27 cellular contexts compared by ENCODE assay signal in genomic region chr5:6517494-6517893, GRCh38.
DNase-seq lines count a peak whose midpoint lies in the region; FAIRE-seq and TF ChIP-seq lines count a peak whose summit lies in the region.
"Had no signal": no experiment of that assay in that cellular context is flagged by ENCODE, and none has a peak within 500 bp of the region (broad histone marks: within the 10 kb centered on the region; RNA-seq: fewer than 3 reads in every experiment).

No MANE protein-coding gene starts in this region.

- TF ChIP-seq POLR2A in breast epithelium (IDR thresholded peaks at IDR 0.05) (no peak), uterus (IDR thresholded peaks at IDR 0.05) (no peak), Peyer's patch (IDR thresholded peaks at IDR 0.05) (no peak)

- H3K9me3 ChIP-seq in breast epithelium: no peaks in the 10 kb centered on the region
- no peaks in the 10 kb centered on the region for H3K9me3 ChIP-seq in keratinocyte (ENCODE audit: control insufficient read depth, low read depth, low read length)
- no peaks in the 10 kb centered on the region for H3K9me3 ChIP-seq in uterus
- H3K9me3 ChIP-seq in Peyer's patch: no peaks in the 10 kb centered on the region
- H3K9me3 ChIP-seq: SJSA1 had no signal

- dilution Hi-C loops in keratinocyte (cut with MboI; ENCODE audit: extremely low pct_ligation_motif_present, low sequenced_read_pairs): no loop called here

- peak overlapping the region; percentile 18 for H3K4me2 ChIP-seq in keratinocyte (ENCODE audit: control insufficient read depth, extremely low read depth, insufficient read depth, low read depth, low read length)

- no peak for FAIRE-seq in keratinocyte (lab: Jason Lieb, UNC)
- FAIRE-seq: G401.6, GM18507 had no signal

- H2AFZ ChIP-seq in keratinocyte (ENCODE audit: control insufficient read depth, low read length): peak overlapping the region; percentile 34

- H3K4me3 Mint-ChIP-seq in MCF 10A (ENCODE audit: unreplicated experiment): no peak overlapping the region
- no peak overlapping the region for H3K4me3 Mint-ChIP-seq in activated T-helper 1 cell treated with anti-CD3 and anti-CD28 coated beads, Interleukin-12 subunit alpha, Interleukin-12 subunit beta, Interleukin-2, Interleukin-4 antibody, amounts not matched to agents 30 ng/mL and 10 ng/mL and 1 ng/mL, durations not matched to agents 14 hours and 24 hours and 36 hours
- H3K4me3 Mint-ChIP-seq: CD8-positive, alpha-beta T cell; IgD-negative memory B cell had no signal

- no peaks in the 10 kb centered on the region for H3K9me3 Mint-ChIP-seq in MCF 10A (ENCODE audit: unreplicated experiment)
- H3K9me3 Mint-ChIP-seq in activated T-helper 1 cell treated with anti-CD3 and anti-CD28 coated beads, Interleukin-12 subunit alpha, Interleukin-12 subunit beta, Interleukin-2, Interleukin-4 antibody, amounts not matched to agents 30 ng/mL and 10 ng/mL and 1 ng/mL, durations not matched to agents 14 hours and 24 hours and 36 hours: no peaks in the 10 kb centered on the region
- H3K9me3 Mint-ChIP-seq: CD8-positive, alpha-beta T cell had no signal

- POLR2A ChIA-PET in MCF 10A (lab: Yijun Ruan, JAX): no interaction called here

- peak overlapping the region; percentile 38 to 60 for H3K27ac ChIP-seq in breast epithelium
- H3K27ac ChIP-seq in keratinocyte (ENCODE audit: control insufficient read depth, insufficient read depth, low read length): no peak overlapping the region
- H3K27ac ChIP-seq in uterus: peak overlapping the region; percentile 29 to 65
- H3K27ac ChIP-seq in Peyer's patch: no peak overlapping the region
- H3K27ac ChIP-seq: SJSA1 had no signal

- no peak for DNase-seq in breast epithelium (ENCODE audit: low spot score in 2 of 2)
- DNase-seq in MCF 10A (ENCODE audit: unreplicated experiment): no peak
- no peak for DNase-seq in keratinocyte (ENCODE audit: low read depth, low spot score)
- DNase-seq in uterus: no peak
- no peak for DNase-seq in COR-L47 (lab: John Stamatoyannopoulos, UW)
- no peak for DNase-seq in activated T-helper 1 cell treated with anti-CD3 and anti-CD28 coated beads, Interleukin-12 subunit alpha, Interleukin-12 subunit beta, Interleukin-2, Interleukin-4 antibody, amounts not matched to agents 30 ng/mL and 10 ng/mL and 1 ng/mL, durations not matched to agents 14 hours and 24 hours and 36 hours (ENCODE audit: low spot score)
- DNase-seq in Peyer's patch: no peak
- DNase-seq: 8988T; AML-193; C1 segment of cervical spinal cord; Calu3; CD8-positive, alpha-beta T cell; DMS153; GOT3; HCEC 1CT; Karpas-422; NCI-H1436; NCI-H187 treated with DMSO at 0.1 percent for 48 hours; NCI-H2227 treated with DMSO at 0.1 percent for 48 hours; NCI-H510A treated with DMSO at 0.1 percent for 48 hours; NCI-H774; SW 1271 had no signal

- H3K9ac ChIP-seq in keratinocyte (ENCODE audit: control insufficient read depth, extremely low read depth, insufficient read depth, low read length): no peak overlapping the region

- H3K36me3 ChIP-seq in breast epithelium (no peaks in the 10 kb centered on the region), keratinocyte (ENCODE audit: control insufficient read depth in 2 of 2, extremely low read depth in 1 of 2, insufficient read depth in 2 of 2, low read length in 2 of 2) (no peaks in the 10 kb centered on the region), uterus (no peaks in the 10 kb centered on the region), Peyer's patch (no peaks in the 10 kb centered on the region)
- H3K36me3 ChIP-seq: SJSA1 had no signal

- no peaks in the 10 kb centered on the region for H3K9me1 ChIP-seq in keratinocyte (ENCODE audit: control insufficient read depth, extremely low read depth, insufficient read depth, low read length)

- H3K27me3 ChIP-seq in breast epithelium: no peaks in the 10 kb centered on the region
- H3K27me3 ChIP-seq in keratinocyte (ENCODE audit: control insufficient read depth, extremely low read depth, insufficient read depth, low read length): no peaks in the 10 kb centered on the region
- H3K27me3 ChIP-seq in uterus: no peaks in the 10 kb centered on the region
- no peaks in the 10 kb centered on the region for H3K27me3 ChIP-seq in Peyer's patch

- no TSS peak for BruUV-seq in MCF 10A (replicated peaks; lab: Mats Ljungman, UMichigan)

- H4K20me1 ChIP-seq in keratinocyte (ENCODE audit: control insufficient read depth, extremely low read depth, insufficient read depth, low read length): no peaks in the 10 kb centered on the region

- no peaks in the 10 kb centered on the region for H3K79me2 ChIP-seq in keratinocyte (ENCODE audit: control insufficient read depth, insufficient read depth, low read length)

- H3K4me1 Mint-ChIP-seq in MCF 10A (ENCODE audit: insufficient read depth, unreplicated experiment): peaks cover 5% of the 10 kb centered on the region
- H3K4me1 Mint-ChIP-seq in activated T-helper 1 cell treated with anti-CD3 and anti-CD28 coated beads, Interleukin-12 subunit alpha, Interleukin-12 subunit beta, Interleukin-2, Interleukin-4 antibody, amounts not matched to agents 30 ng/mL and 10 ng/mL and 1 ng/mL, durations not matched to agents 14 hours and 24 hours and 36 hours (ENCODE audit: low read depth): no peaks in the 10 kb centered on the region

- CTCF ChIA-PET in MCF 10A (lab: Yijun Ruan, JAX): no interaction called here

- H3K36me3 Mint-ChIP-seq in MCF 10A (ENCODE audit: insufficient read depth, unreplicated experiment): no peaks in the 10 kb centered on the region
- H3K36me3 Mint-ChIP-seq in activated T-helper 1 cell treated with anti-CD3 and anti-CD28 coated beads, Interleukin-12 subunit alpha, Interleukin-12 subunit beta, Interleukin-2, Interleukin-4 antibody, amounts not matched to agents 30 ng/mL and 10 ng/mL and 1 ng/mL, durations not matched to agents 14 hours and 24 hours and 36 hours (ENCODE audit: low read depth): no peaks in the 10 kb centered on the region
- H3K36me3 Mint-ChIP-seq: CD8-positive, alpha-beta T cell had no signal

- no peaks in the 10 kb centered on the region for H3K4me1 ChIP-seq in breast epithelium
- no peaks in the 10 kb centered on the region for H3K4me1 ChIP-seq in keratinocyte (ENCODE audit: control insufficient read depth, extremely low read depth, insufficient read depth, low read length)
- H3K4me1 ChIP-seq in uterus: no peaks in the 10 kb centered on the region
- H3K4me1 ChIP-seq in Peyer's patch: no peaks in the 10 kb centered on the region
- H3K4me1 ChIP-seq: SJSA1 had no signal

- intact Hi-C loops in breast epithelium (cut with DNase I; ENCODE audit: low total_unique reads): no loop called here
- intact Hi-C loops in MCF 10A (cut with micrococcal nuclease): no loop called here
- intact Hi-C loops in uterus (cut with DNase I; ENCODE audit: low total_unique reads): no loop called here
- intact Hi-C loops in activated T-helper 1 cell treated with anti-CD3 and anti-CD28 coated beads, Interleukin-12 subunit alpha, Interleukin-12 subunit beta, Interleukin-2, Interleukin-4 antibody, amounts not matched to agents 30 ng/mL and 10 ng/mL and 1 ng/mL, durations not matched to agents 14 hours and 24 hours and 36 hours (cut with micrococcal nuclease): no loop called here

- H3K27ac Mint-ChIP-seq in MCF 10A (ENCODE audit: low read depth, unreplicated experiment): no peak overlapping the region
- no peak overlapping the region for H3K27ac Mint-ChIP-seq in activated T-helper 1 cell treated with anti-CD3 and anti-CD28 coated beads, Interleukin-12 subunit alpha, Interleukin-12 subunit beta, Interleukin-2, Interleukin-4 antibody, amounts not matched to agents 30 ng/mL and 10 ng/mL and 1 ng/mL, durations not matched to agents 14 hours and 24 hours and 36 hours
- H3K27ac Mint-ChIP-seq: CD8-positive, alpha-beta T cell; IgD-negative memory B cell had no signal

- TF ChIP-seq CTCF in breast epithelium (IDR thresholded peaks at IDR 0.05) (no peak), MCF 10A (IDR thresholded peaks at IDR 0.05; ENCODE audit: unreplicated experiment) (no peak), WI38 (IDR thresholded peaks at IDR 0.05; ENCODE audit: low read depth, low read length) (no peak), keratinocyte (optimal IDR thresholded peaks at IDR 0.05 in 1 of 3, IDR thresholded peaks at IDR 0.05 in 1 of 3, conservative IDR thresholded peaks at IDR 0.05 in 1 of 3; ENCODE audit: extremely low read depth in 1 of 3, insufficient read depth in 2 of 3, low read length in 3 of 3) (no peak), uterus (IDR thresholded peaks at IDR 0.05) (no peak), Peyer's patch (IDR thresholded peaks at IDR 0.05) (no peak)

- peak overlapping the region in 2 of 3 donors; percentile 1 to 30 for H3K4me3 ChIP-seq in breast epithelium
- 0 out of 2 replicates have a peak overlapping the region, but pooled peaks have one; percentile 6 for H3K4me3 ChIP-seq in WI38 (ENCODE audit: low read depth, low read length)
- no peak overlapping the region for H3K4me3 ChIP-seq in keratinocyte (ENCODE audit: control insufficient read depth in 2 of 3, extremely low read depth in 1 of 3, insufficient read depth in 2 of 3, low read depth in 1 of 3, low read length in 3 of 3)
- H3K4me3 ChIP-seq in uterus: peak overlapping the region in 1 of 2 donors; percentile 15
- no peak overlapping the region for H3K4me3 ChIP-seq in Peyer's patch
- H3K4me3 ChIP-seq: SJSA1 had no signal

- H3K27me3 Mint-ChIP-seq in MCF 10A (ENCODE audit: insufficient read depth, unreplicated experiment): peaks cover 29% of the 10 kb centered on the region
- peaks cover 7% of the 10 kb centered on the region for H3K27me3 Mint-ChIP-seq in activated T-helper 1 cell treated with anti-CD3 and anti-CD28 coated beads, Interleukin-12 subunit alpha, Interleukin-12 subunit beta, Interleukin-2, Interleukin-4 antibody, amounts not matched to agents 30 ng/mL and 10 ng/mL and 1 ng/mL, durations not matched to agents 14 hours and 24 hours and 36 hours (ENCODE audit: insufficient read depth)

Comparison
In these comparisons a context has a peak if more than half of its experiments do, and no peak if none do; other contexts are left out.
1. H3K27ac ChIP-seq: peak in breast epithelium (2 of 2) and uterus (2 of 2); none in keratinocyte (single experiment) and Peyer's patch (0 of 4).
2. H3K4me3 ChIP-seq: peak in breast epithelium (2 of 3) and WI38 (single experiment); none in keratinocyte (0 of 3) and Peyer's patch (0 of 4).